8 cellular contexts compared by ENCODE assay signal in genomic region chr2:150485114-150485870, GRCh38. TPM values are rescaled to one million over a fixed set of nuclear protein-coding genes. Genes with fewer than 3 reads are reported as not detected.
DNase-seq lines count a peak whose midpoint lies in the region; ATAC-seq and TF ChIP-seq lines count a peak whose summit lies in the region.

No MANE protein-coding gene starts in this region.

- H3K36me3 ChIP-seq in IMR-90 (ENCODE audit: control insufficient read depth, insufficient read depth, low read length) (peaks cover 47% of the 10 kb centered on the region), neural cell (ENCODE audit: insufficient read depth, low read length) (no peaks in the 10 kb centered on the region)

- peak overlapping the region; percentile 100 for H3K14ac ChIP-seq in IMR-90 (replicated peaks; ENCODE audit: low read depth, low read length)

- peaks cover 2% of the 10 kb centered on the region; the same call in 1 of the 2 replicates for H3K4me1 ChIP-seq in IMR-90 (ENCODE audit: control insufficient read depth, insufficient read depth, low read length)

- no peaks in the 10 kb centered on the region for H3K9me2 ChIP-seq in neural cell (ENCODE audit: insufficient read depth, low read length)

- H3K27me3 ChIP-seq in IMR-90 (ENCODE audit: control insufficient read depth, insufficient read depth, low read length) (no peaks in the 10 kb centered on the region), neural cell (ENCODE audit: insufficient read depth, low read depth, low read length) (no peaks in the 10 kb centered on the region)

- H3K4me2 ChIP-seq in IMR-90 (ENCODE audit: low read depth, low read length) = peak overlapping the region; percentile 97
- peak overlapping the region; percentile 99 for H3K4me2 ChIP-seq in neural cell (ENCODE audit: low read length)

- peaks cover 6% of the 10 kb centered on the region for H3F3A ChIP-seq in neural cell (ENCODE audit: insufficient read depth, low read length, poor library complexity, severe bottlenecking)

- H2AK5ac ChIP-seq in IMR-90 (ENCODE audit: low read depth, low read length) = peak overlapping the region; percentile 24; the same call in 1 of the 2 replicates

- peak overlapping the region; percentile 59 for H4K91ac ChIP-seq in IMR-90 (ENCODE audit: insufficient read depth, low read depth, low read length)

- in situ Hi-C loops in GM13976 (cut with MboI; ENCODE audit: low sequenced_read_pairs, unreplicated experiment) (loop anchor here (10.0 kb wide), 1 partner anchor 890 kb away; no protein-coding TSS in a partner anchor), IMR-90 (cut with MboI; ENCODE audit: low sequenced_read_pairs) (loop anchor here (5.0 to 10.0 kb wide), 3 partner anchors 42 to 570 kb away; no protein-coding TSS in a partner anchor), SK-MEL-5 (cut with HindIII; ENCODE audit: low pct_unique_long_range_greater_than_20kb, low sequenced_read_pairs) (no loop called here)

- H3K4me3 ChIP-seq in IMR-90 (ENCODE audit: insufficient read depth, low read depth, low read length) (peak overlapping the region; percentile 92), foreskin fibroblast (ENCODE audit: low read depth in 1 of 2, low read length in 2 of 2) (peak overlapping the region; percentile 95 to 98), neural cell (ENCODE audit: low read length) (peak overlapping the region; percentile 76)

- ATAC-seq in IMR-90 (ENCODE audit: low read depth) (peak; percentile 3), GM21737 (IDR thresholded peaks at IDR 0.05; ENCODE audit: unreplicated experiment) (no peak), HG03439 (IDR thresholded peaks at IDR 0.05; ENCODE audit: unreplicated experiment) (no peak)

- TF ChIP-seq RAD21 in IMR-90 (IDR thresholded peaks at IDR 0.05; ENCODE audit: low read length) (peak; percentile 12; the same call in 1 of the 2 replicates), neural cell (conservative IDR thresholded peaks at IDR 0.05) (peak; percentile 77)

- H2AK9ac ChIP-seq in IMR-90 (replicated peaks; ENCODE audit: low read depth, low read length, poor library complexity) = peak overlapping the region; percentile 94

- H3K79me1 ChIP-seq in IMR-90 (ENCODE audit: low read depth in 1 of 2, low read length in 2 of 2) = peaks cover 21% of the 10 kb centered on the region in 2 experiments

- dilution Hi-C loops in IMR-90 (cut with HindIII; ENCODE audit: low sequenced_read_pairs, unreplicated experiment) = no loop called here

- H4K20me1 ChIP-seq in IMR-90 (ENCODE audit: insufficient read depth, low read length) = peaks cover 71% of the 10 kb centered on the region
- no peaks in the 10 kb centered on the region for H4K20me1 ChIP-seq in neural cell (ENCODE audit: insufficient read depth)

- no peaks in the 10 kb centered on the region for H3K9me3 ChIP-seq in IMR-90 (ENCODE audit: control insufficient read depth, insufficient read depth, low read length)
- H3K9me3 ChIP-seq in neural cell (ENCODE audit: low read length) = no peaks in the 10 kb centered on the region

- peak overlapping the region; percentile 100 for H3K9ac ChIP-seq in IMR-90 (ENCODE audit: low read depth, low read length)
- H3K9ac ChIP-seq in neural cell (ENCODE audit: low read length) = peak overlapping the region; percentile 89

- H3K27ac ChIP-seq in IMR-90 (ENCODE audit: insufficient read depth, low read length) (peak overlapping the region; percentile 100), neural cell (ENCODE audit: low read length) (peak overlapping the region; percentile 90)

- peak overlapping the region; percentile 99 for H3K56ac ChIP-seq in IMR-90 (ENCODE audit: extremely low read depth, insufficient read depth, low read length)

- H4K5ac ChIP-seq in IMR-90 (ENCODE audit: low read depth, low read length) = peak overlapping the region; percentile 46

- H2BK5ac ChIP-seq in IMR-90 (ENCODE audit: low read depth, low read length, poor library complexity, severe bottlenecking) = peak overlapping the region; percentile 98

- H2BK120ac ChIP-seq in IMR-90 (ENCODE audit: low read depth, low read length) = peak overlapping the region; percentile 59

- 0 out of 3 replicates have a peak overlapping the region, but pooled peaks have one; percentile 12 for H2BK15ac ChIP-seq in IMR-90 (ENCODE audit: low read depth, low read length)

- POLR2A ChIA-PET in IMR-90 (lab: Charles Lee; ENCODE audit: unreplicated experiment) = interaction anchor here (0.7 to 2.3 kb wide), 12 partner anchors 11 to 753 kb away, joined by 3 to 13 read pairs (median 6); no protein-coding TSS in a partner anchor

- H3K9me1 ChIP-seq in IMR-90 (ENCODE audit: insufficient read depth, low read length) = peaks cover 4% of the 10 kb centered on the region; the same call in 1 of the 2 replicates

- peaks cover 55% of the 10 kb centered on the region for H3K79me2 ChIP-seq in neural cell (replicated peaks; ENCODE audit: insufficient read depth, low read length)

- H2AFZ ChIP-seq in IMR-90 (replicated peaks; ENCODE audit: low read length, poor library complexity) = peak overlapping the region; percentile 36
- H2AFZ ChIP-seq in neural cell (ENCODE audit: low read depth, low read length) = peak overlapping the region; percentile 35

- H3K23ac ChIP-seq in IMR-90 (ENCODE audit: low read depth, low read length) = peak overlapping the region; percentile 96

- no TSS peak for BruUV-seq in IMR-90 (replicated peaks; lab: Mats Ljungman, UMichigan)

- intact Hi-C loops in IMR-90 (cut with micrococcal nuclease) = loop anchor here (5.0 kb wide), 3 partner anchors 197 to 547 kb away; no protein-coding TSS in a partner anchor

- peak; percentile 21 for TF ChIP-seq POLR2A in IMR-90 (IDR thresholded peaks at IDR 0.05; ENCODE audit: low read depth, low read length)

- peak overlapping the region; percentile 38 to 78 for H4K8ac ChIP-seq in IMR-90 (ENCODE audit: low read depth in 2 of 2, low read length in 2 of 2)

- TF ChIP-seq EP300 in neural cell (conservative IDR thresholded peaks at IDR 0.05; ENCODE audit: poor library complexity, severe bottlenecking) = no peak

- peak overlapping the region; percentile 98 for H3K4ac ChIP-seq in IMR-90 (ENCODE audit: low read depth, low read length)

- 0 out of 2 replicates have a peak overlapping the region, but pooled peaks have one; percentile 3 for H2BK20ac ChIP-seq in IMR-90 (ENCODE audit: low read depth, low read length)

- DNase-seq in GM13976 (ENCODE audit: low spot score) = peak; percentile 29
- DNase-seq in IMR-90 = peak; percentile 53
- peak; percentile 50 for DNase-seq in SK-MEL-5 (ENCODE audit: low read depth, low spot score)
- DNase-seq in foreskin fibroblast = peak in 1 of 2 donors; percentile 79
- DNase-seq in inferior parietal cortex (ENCODE audit: extremely low spot score) = no peak

- H3K18ac ChIP-seq in IMR-90 (ENCODE audit: low read depth, low read length) = peak overlapping the region; percentile 71

- no peak for TF ChIP-seq CTCF in GM13976 (IDR thresholded peaks at IDR 0.05; ENCODE audit: borderline replicate concordance, control extremely low read depth, extremely low read depth, insufficient read depth, missing control alignments)
- no peak for TF ChIP-seq CTCF in IMR-90 (conservative IDR thresholded peaks at IDR 0.05; ENCODE audit: low read depth, low read length)
- TF ChIP-seq CTCF in foreskin fibroblast (IDR thresholded peaks at IDR 0.05; ENCODE audit: low read depth, low read length) = no peak
- TF ChIP-seq CTCF in neural cell (IDR thresholded peaks at IDR 0.05; ENCODE audit: poor library complexity, severe bottlenecking) = peak; percentile 81

- CTCF ChIA-PET in IMR-90 (lab: Yijun Ruan, JAX) = no interaction called here

- 0% methylated on average over 19 of the region's 43 CpGs; no CpG with 5 or more reads in 1 of the 2 experiments for WGBS in IMR-90 (ENCODE audit: extremely low coverage in 2 of 2, insufficient read length in 1 of 2), 2 experiments

TF ChIP-seq in IMR-90, 13 proteins besides CTCF, POLR2A, EP300 and RAD21:
- TF ChIP-seq RCOR1 (IDR thresholded peaks at IDR 0.05; ENCODE audit: insufficient replicate concordance, low read length) = no peak
- no peak for TF ChIP-seq FOS (IDR thresholded peaks at IDR 0.05; ENCODE audit: low read depth, low read length)
- TF ChIP-seq CHD1 (IDR thresholded peaks at IDR 0.05; ENCODE audit: low read depth, low read length) = peak; percentile 97
TF ChIP-seq in IMR-90: peak in this region for 1.

TF ChIP-seq in neural cell, 6 proteins besides CTCF, POLR2A, EP300 and RAD21 (continues in another document):
- TF ChIP-seq, protein P1, sequence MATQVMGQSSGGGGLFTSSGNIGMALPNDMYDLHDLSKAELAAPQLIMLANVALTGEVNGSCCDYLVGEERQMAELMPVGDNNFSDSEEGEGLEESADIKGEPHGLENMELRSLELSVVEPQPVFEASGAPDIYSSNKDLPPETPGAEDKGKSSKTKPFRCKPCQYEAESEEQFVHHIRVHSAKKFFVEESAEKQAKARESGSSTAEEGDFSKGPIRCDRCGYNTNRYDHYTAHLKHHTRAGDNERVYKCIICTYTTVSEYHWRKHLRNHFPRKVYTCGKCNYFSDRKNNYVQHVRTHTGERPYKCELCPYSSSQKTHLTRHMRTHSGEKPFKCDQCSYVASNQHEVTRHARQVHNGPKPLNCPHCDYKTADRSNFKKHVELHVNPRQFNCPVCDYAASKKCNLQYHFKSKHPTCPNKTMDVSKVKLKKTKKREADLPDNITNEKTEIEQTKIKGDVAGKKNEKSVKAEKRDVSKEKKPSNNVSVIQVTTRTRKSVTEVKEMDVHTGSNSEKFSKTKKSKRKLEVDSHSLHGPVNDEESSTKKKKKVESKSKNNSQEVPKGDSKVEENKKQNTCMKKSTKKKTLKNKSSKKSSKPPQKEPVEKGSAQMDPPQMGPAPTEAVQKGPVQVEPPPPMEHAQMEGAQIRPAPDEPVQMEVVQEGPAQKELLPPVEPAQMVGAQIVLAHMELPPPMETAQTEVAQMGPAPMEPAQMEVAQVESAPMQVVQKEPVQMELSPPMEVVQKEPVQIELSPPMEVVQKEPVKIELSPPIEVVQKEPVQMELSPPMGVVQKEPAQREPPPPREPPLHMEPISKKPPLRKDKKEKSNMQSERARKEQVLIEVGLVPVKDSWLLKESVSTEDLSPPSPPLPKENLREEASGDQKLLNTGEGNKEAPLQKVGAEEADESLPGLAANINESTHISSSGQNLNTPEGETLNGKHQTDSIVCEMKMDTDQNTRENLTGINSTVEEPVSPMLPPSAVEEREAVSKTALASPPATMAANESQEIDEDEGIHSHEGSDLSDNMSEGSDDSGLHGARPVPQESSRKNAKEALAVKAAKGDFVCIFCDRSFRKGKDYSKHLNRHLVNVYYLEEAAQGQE (IDR thresholded peaks at IDR 0.05; ENCODE audit: borderline replicate concordance) = no peak
- TF ChIP-seq SMC3 (conservative IDR thresholded peaks at IDR 0.05; ENCODE audit: poor library complexity) = peak; percentile 76
- TF ChIP-seq MXI1 (conservative IDR thresholded peaks at IDR 0.05; ENCODE audit: poor library complexity, severe bottlenecking) = peak; percentile 75

RNA-seq across cellular contexts. Expression of gene RND3, which starts 2.2 kb away (rescaled TPM):
- total RNA-seq in IMR-90 (2012; rRNA removed) = 331 and 449 TPM in 2 replicates
- polyA plus RNA-seq in IMR-90 (2012; rRNA removed) (111 and 136 TPM in 2 replicates), neural cell (126 and 143 TPM in 2 replicates)
- 23.5 and 27.4 TPM in 2 replicates for polyA plus RNA-seq in IMR-90 (2012; cell fraction: cytosol; rRNA removed)
- 14.3 and 120 TPM in 2 replicates for polyA plus RNA-seq in IMR-90 (2012; cell fraction: nucleus; rRNA removed; ENCODE audit: low replicate concordance)
- 13.2 and 13.3 TPM in 2 replicates for total RNA-seq in SK-MEL-5 (2014; rRNA removed; shearing (Covaris generic))
- polyA plus RNA-seq in SK-MEL-5 (2015; cell fraction: cytosol; rRNA removed) = 9.7 and 17.6 TPM in 2 replicates
- 25.0 and 25.3 TPM in 2 replicates for polyA plus RNA-seq in SK-MEL-5 (2015; cell fraction: nucleus; rRNA removed)
- 225 and 239 TPM in 2 replicates for polyA minus RNA-seq in neural cell

Comparison
In these comparisons a context has a peak if more than half of its experiments do, and no peak if none do; other contexts are left out.
1. RNA of gene RND3, which starts 2.2 kb away (total RNA-seq): 331 to 449 TPM in IMR-90; 13.2 to 13.3 TPM in SK-MEL-5; every median in the first group is over 10 times any median in the second.
2. Peak in every context shown above with its lines, with median percentiles within 50 percentile points of each other: H3K4me3 ChIP-seq.